13 cellular contexts compared by ENCODE assay signal in the genomic region with DNA sequence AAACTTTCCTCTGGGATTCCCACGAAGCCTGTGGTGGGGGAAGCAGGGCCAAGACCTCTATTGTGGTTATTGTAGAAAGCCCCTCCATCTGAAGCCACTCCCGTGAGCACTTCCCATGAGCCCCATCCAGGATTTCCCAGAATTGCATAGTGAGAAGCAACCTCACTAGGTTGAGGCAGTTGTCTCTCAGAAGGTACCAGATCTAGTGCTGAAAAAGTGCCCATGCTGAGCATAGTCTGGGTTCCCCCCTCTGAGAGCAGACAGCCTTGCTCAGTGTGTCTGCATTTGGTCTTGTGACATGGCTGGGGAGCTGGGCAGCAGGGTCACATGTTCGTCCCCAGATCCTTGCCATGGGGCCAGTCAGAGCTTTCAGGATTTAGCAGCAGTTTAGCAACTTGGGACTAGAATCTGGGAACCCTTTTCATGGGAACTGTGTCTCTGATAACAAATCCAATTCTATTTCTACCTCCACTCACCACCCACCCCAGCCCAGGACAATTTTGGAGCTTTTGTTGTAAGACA. TPM values are rescaled to one million over a fixed set of nuclear protein-coding genes. Genes with fewer than 3 reads are reported as not detected.
DNase-seq lines count a peak whose midpoint lies in the region; ATAC-seq and TF ChIP-seq lines count a peak whose summit lies in the region.
"Had no signal": no experiment of that assay in that cellular context is flagged by ENCODE, and none has a peak within 500 bp of the region (broad histone marks: within the 10 kb centered on the region; RNA-seq: fewer than 3 reads in every experiment).

No MANE protein-coding gene starts in this region.

- WGBS in upper lobe of left lung, 2 donors = 44 to 51% methylated on average over 2 to 3 of the region's 3 CpGs

- H3K4me1 Mint-ChIP-seq in activated naive CD4-positive, alpha-beta T cell treated with anti-CD3 and anti-CD28 coated beads, Interleukin-2, amount 10 ng/mL, durations not matched to agents 7 days and 5 days = peaks cover 35% of the 10 kb centered on the region

- no peaks in the 10 kb centered on the region for H3K27me3 Mint-ChIP-seq in activated naive CD4-positive, alpha-beta T cell treated with anti-CD3 and anti-CD28 coated beads, Interleukin-2, amount 10 ng/mL, durations not matched to agents 7 days and 5 days

- no peak overlapping the region for H3K9ac ChIP-seq in MM.1S (ENCODE audit: low read length)

- H3F3A ChIP-seq in MM.1S (ENCODE audit: insufficient read depth, low read length) = no peaks in the 10 kb centered on the region

- no peak overlapping the region for H3K4me3 Mint-ChIP-seq in activated naive CD4-positive, alpha-beta T cell treated with anti-CD3 and anti-CD28 coated beads, Interleukin-2, amount 10 ng/mL, durations not matched to agents 7 days and 5 days

- no peak for TF ChIP-seq CTCF in foreskin keratinocyte (conservative IDR thresholded peaks at IDR 0.05)
- no peak for TF ChIP-seq CTCF in upper lobe of left lung (IDR thresholded peaks at IDR 0.05)
- TF ChIP-seq CTCF in MM.1S (IDR thresholded peaks at IDR 0.05; ENCODE audit: low read length) = no peak
- TF ChIP-seq CTCF in WERI-Rb-1 (IDR thresholded peaks at IDR 0.05; ENCODE audit: low read depth, low read length) = no peak

- TF ChIP-seq POLR2A in upper lobe of left lung (IDR thresholded peaks at IDR 0.05) = no peak

- peak overlapping the region; percentile 87 for H3K27ac Mint-ChIP-seq in activated naive CD4-positive, alpha-beta T cell treated with anti-CD3 and anti-CD28 coated beads, Interleukin-2, amount 10 ng/mL, durations not matched to agents 7 days and 5 days

- H3K4me1 ChIP-seq in foreskin keratinocyte = peaks cover 25% of the 10 kb centered on the region
- peaks cover 12 to 21% (median 14%) of the 10 kb centered on the region in 4 donors for H3K4me1 ChIP-seq in upper lobe of left lung
- no peaks in the 10 kb centered on the region for H3K4me1 ChIP-seq in MM.1S (ENCODE audit: low read length)
- H3K4me1 ChIP-seq: adrenal gland had no signal

- no peak for TF ChIP-seq EP300 in upper lobe of left lung (IDR thresholded peaks at IDR 0.05)

- peaks cover 54% of the 10 kb centered on the region for H3K36me3 Mint-ChIP-seq in activated naive CD4-positive, alpha-beta T cell treated with anti-CD3 and anti-CD28 coated beads, Interleukin-2, amount 10 ng/mL, durations not matched to agents 7 days and 5 days

- ATAC-seq in foreskin keratinocyte = no peak
- ATAC-seq in upper lobe of left lung (ENCODE audit: low FRiP score in 2 of 2) = no peak
- ATAC-seq in GM18502 (IDR thresholded peaks at IDR 0.05; ENCODE audit: poor library complexity, unreplicated experiment) = no peak

- H3K9me3 ChIP-seq in upper lobe of left lung = no peaks in the 10 kb centered on the region
- no peaks in the 10 kb centered on the region for H3K9me3 ChIP-seq in MM.1S (replicated peaks; ENCODE audit: insufficient read depth, low read length)
- no peaks in the 10 kb centered on the region for H3K9me3 ChIP-seq in WERI-Rb-1 (ENCODE audit: severe bottlenecking)
- H3K9me3 ChIP-seq: adrenal gland, stomach had no signal

- no peak overlapping the region for H3K4me2 ChIP-seq in MM.1S (ENCODE audit: low read depth, low read length)

- CTCF ChIA-PET in activated naive CD4-positive, alpha-beta T cell treated with anti-CD3 and anti-CD28 coated beads, Interleukin-2, amount 10 ng/mL, durations not matched to agents 7 days and 5 days (lab: Charles Lee) = interaction anchor here (3.5 kb wide), 1 partner anchor 309 kb away, joined by 12 read pairs; no protein-coding TSS in a partner anchor

- H3K4me3 ChIP-seq in upper lobe of left lung (no peak overlapping the region), MM.1S (ENCODE audit: low read length) (no peak overlapping the region), WERI-Rb-1 (ENCODE audit: low read depth, low read length) (no peak overlapping the region)
- H3K4me3 ChIP-seq: adrenal gland, stomach had no signal

- no peak overlapping the region for H2AFZ ChIP-seq in MM.1S (ENCODE audit: low read length)

- H4K20me1 ChIP-seq in MM.1S (ENCODE audit: insufficient read depth, low read length) = no peaks in the 10 kb centered on the region

- H3K27me3 ChIP-seq in foreskin keratinocyte = no peaks in the 10 kb centered on the region
- H3K27me3 ChIP-seq in upper lobe of left lung = no peaks in the 10 kb centered on the region
- H3K27me3 ChIP-seq in MM.1S (replicated peaks; ENCODE audit: insufficient read depth, low read length) = no peaks in the 10 kb centered on the region
- H3K27me3 ChIP-seq in WERI-Rb-1 (ENCODE audit: insufficient read depth, low read depth, severe bottlenecking) = no peaks in the 10 kb centered on the region
- H3K27me3 ChIP-seq: adrenal gland, stomach had no signal

- H3K9me2 ChIP-seq in MM.1S (replicated peaks; ENCODE audit: insufficient read depth, low read length) = no peaks in the 10 kb centered on the region

- H3K27ac ChIP-seq in foreskin keratinocyte (peak overlapping the region; percentile 14), upper lobe of left lung (peak overlapping the region; percentile 32 to 66 (median 57)), MM.1S (ENCODE audit: low read length) (no peak overlapping the region), WERI-Rb-1 (no peak overlapping the region)

- no peaks in the 10 kb centered on the region for H3K9me3 Mint-ChIP-seq in activated naive CD4-positive, alpha-beta T cell treated with anti-CD3 and anti-CD28 coated beads, Interleukin-2, amount 10 ng/mL, durations not matched to agents 7 days and 5 days

- DNase-seq in activated naive CD4-positive, alpha-beta T cell treated with anti-CD3 and anti-CD28 coated beads, Interleukin-2, amount 10 ng/mL, durations not matched to agents 7 days and 5 days = no peak
- no peak for DNase-seq in activated naive CD4-positive, alpha-beta T cell treated with anti-CD3 and anti-CD28 coated beads, Interleukin-2, amount 50 U/mL, for 16 hours
- DNase-seq in foreskin keratinocyte = no peak
- DNase-seq in nucleus accumbens (lab: John Stamatoyannopoulos, UW) = peak in 50 of 56 donors; percentile 12 to 79 (median 55)
- DNase-seq in upper lobe of left lung = peak in 1 of 2 donors; percentile 35
- no peak for DNase-seq in MM.1S
- no peak for DNase-seq in WERI-Rb-1
- DNase-seq: KBM-7; NCI-H187; stimulated activated CD4-positive, alpha-beta T cell treated with anti-CD3 and anti-CD28 coated beads, Interleukin-4, amount 100 ng/mL, for 24 hours; stomach had no signal

- H3K36me3 ChIP-seq in upper lobe of left lung (peaks cover 3 to 56% (median 38%) of the 10 kb centered on the region in 4 donors), MM.1S (replicated peaks; ENCODE audit: insufficient read depth, low read length) (no peaks in the 10 kb centered on the region), WERI-Rb-1 (no peaks in the 10 kb centered on the region; the same call in 1 of the 2 replicates)

- no peaks in the 10 kb centered on the region for H3K79me2 ChIP-seq in MM.1S (ENCODE audit: low read length)

RNA-seq across cellular contexts. Expression of a gene that starts 38.7 kb away (rescaled TPM):
- total RNA-seq in foreskin keratinocyte (3.7 and 5.9 TPM in 2 replicates), upper lobe of left lung (10 to 100 TPM; 13.2 to 19.6 (median 17.2) TPM)
- polyA plus RNA-seq in foreskin keratinocyte = 1.7 and 2.3 TPM in 2 replicates

Comparison
In these comparisons a context has a peak if more than half of its experiments do, and no peak if none do; other contexts are left out.
1. DNase-seq: peak in nucleus accumbens (50 of 56); none in activated naive CD4-positive, alpha-beta T cell treated with anti-CD3 and anti-CD28 coated beads, Interleukin-2, amount 10 ng/mL, durations not matched to agents 7 days and 5 days (single experiment), activated naive CD4-positive, alpha-beta T cell treated with anti-CD3 and anti-CD28 coated beads, Interleukin-2, amount 50 U/mL, for 16 hours (single experiment), foreskin keratinocyte (0 of 2), MM.1S (single experiment) and WERI-Rb-1 (single experiment).
2. H3K27ac ChIP-seq: peak in foreskin keratinocyte (single experiment) and upper lobe of left lung (4 of 4); none in MM.1S (single experiment) and WERI-Rb-1 (single experiment).